ENCODE assay signal across 22 cellular contexts in genomic region chr13:113069861-113070805, GRCh38. TPM values are rescaled to one million over a fixed set of nuclear protein-coding genes. Genes with fewer than 3 reads are reported as not detected.
"Had no signal": no experiment of that assay in that cellular context is flagged by ENCODE, and none has a peak within 500 bp of the region (broad histone marks: within the 10 kb centered on the region; RNA-seq: fewer than 3 reads in every experiment).

No MANE protein-coding gene starts in this region.

- DNase-seq: activated CD4-positive, alpha-beta T cell treated with anti-CD3 and anti-CD28 coated beads for 4 hours; activated CD4-positive, alpha-beta T cell treated with anti-CD3 and anti-CD28 coated beads, Interleukin-2, amount 50 U/mL, for 48 hours; activated CD4-positive, CD25-positive, alpha-beta regulatory T cell; activated naive CD4-positive, alpha-beta T cell treated with Interleukin-2 at 50 U/mL for 16 hours; activated T-cell treated with anti-CD3 and anti-CD28 coated beads, Interleukin-2, amount 50 U/mL, for 48 hours; effector CD8-positive, alpha-beta T cell; erythroblast; foreskin fibroblast; naive thymus-derived CD4-positive, alpha-beta T cell; stimulated activated CD4-positive, alpha-beta T cell treated with anti-CD3 and anti-CD28 coated beads, Interleukin-1b, Interleukin-23, amount 100 ng/mL, for 48 hours; T-helper 9 cell; upper lobe of right lung had no signal

- H3K27me3 Mint-ChIP-seq: naive thymus-derived CD4-positive, alpha-beta T cell; stimulated activated naive CD8-positive, alpha-beta T cell treated with anti-CD3 and anti-CD28 coated beads, Interleukin-15, Interleukin-2, amounts not matched to agents 100 ng/mL and 50 ng/mL, for 24 hours had no signal

- H3K36me3 ChIP-seq: thoracic aorta, upper lobe of right lung had no signal

- H3K4me3 Mint-ChIP-seq: naive thymus-derived CD4-positive, alpha-beta T cell; stimulated activated naive CD8-positive, alpha-beta T cell treated with anti-CD3 and anti-CD28 coated beads, Interleukin-15, Interleukin-2, amounts not matched to agents 100 ng/mL and 50 ng/mL, for 24 hours had no signal

- H3K27ac Mint-ChIP-seq: naive thymus-derived CD4-positive, alpha-beta T cell; stimulated activated naive CD8-positive, alpha-beta T cell treated with anti-CD3 and anti-CD28 coated beads, Interleukin-15, Interleukin-2, amounts not matched to agents 100 ng/mL and 50 ng/mL, for 24 hours had no signal

- H3K9me3 ChIP-seq: thoracic aorta, upper lobe of right lung had no signal

- H3K27me3 ChIP-seq: upper lobe of right lung had no signal

- H3K4me1 ChIP-seq: upper lobe of right lung had no signal

- H3K27ac ChIP-seq: thoracic aorta, upper lobe of right lung had no signal

- ATAC-seq: left lobe of liver; naive thymus-derived CD4-positive, alpha-beta T cell; right cardiac atrium; upper lobe of right lung had no signal

- H3K4me3 ChIP-seq: thoracic aorta, upper lobe of right lung had no signal

- H3K9me3 Mint-ChIP-seq: stimulated activated naive CD8-positive, alpha-beta T cell treated with anti-CD3 and anti-CD28 coated beads, Interleukin-15, Interleukin-2, amounts not matched to agents 100 ng/mL and 50 ng/mL, for 24 hours had no signal

RNA-seq across cellular contexts. Expression of gene F7, which starts 35.5 kb away (rescaled TPM):
- total RNA-seq: fibroblast of lung; glomerular endothelial cell; lung microvascular endothelial cell; osteocyte; pulmonary artery endothelial cell; T-helper 1 cell treated with Interleukin-12 subunit alpha and Interleukin-12 subunit beta and Interleukin-4 antibody, amounts not matched to agents 30 ng/mL and 1 ng/mL, for 36 hours; thoracic aorta had no signal

RNA-seq across cellular contexts. Expression of gene F10, which starts 52.5 kb away (rescaled TPM):
- total RNA-seq: glomerular endothelial cell; naive thymus-derived CD4-positive, alpha-beta T cell; T-helper 1 cell treated with Interleukin-12 subunit alpha and Interleukin-12 subunit beta and Interleukin-4 antibody, amounts not matched to agents 30 ng/mL and 1 ng/mL, for 36 hours had no signal
